21 cellular contexts compared by ENCODE assay signal in the genomic region with DNA sequence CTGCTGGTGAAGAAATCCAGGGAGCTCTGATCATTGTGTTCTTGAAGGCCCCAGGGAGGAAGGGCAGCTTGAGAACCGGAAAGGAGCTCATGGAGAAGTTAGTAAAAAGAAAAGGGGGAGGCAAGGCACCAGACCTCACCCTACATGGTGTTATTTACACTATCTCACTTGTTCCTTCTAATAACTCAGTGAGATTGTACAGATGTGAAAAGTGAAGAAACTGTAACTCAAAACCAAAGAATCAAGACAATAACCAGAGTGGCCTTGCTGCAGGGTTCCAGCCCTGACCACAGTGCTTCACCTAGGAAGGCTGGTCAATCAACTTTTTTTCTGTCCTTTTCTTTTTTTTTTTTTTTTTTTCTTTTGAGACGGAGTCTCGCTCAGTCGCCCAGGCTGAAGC.
DNase-seq lines count a peak whose midpoint lies in the region; ATAC-seq and TF ChIP-seq lines count a peak whose summit lies in the region.
"Had no signal": no experiment of that assay in that cellular context is flagged by ENCODE, and none has a peak within 500 bp of the region (broad histone marks: within the 10 kb centered on the region; RNA-seq: fewer than 3 reads in every experiment).

No MANE protein-coding gene starts in this region.

- no peak for DNase-seq in CD14-positive monocyte (ENCODE audit: low spot score)
- peak; percentile 24 for DNase-seq in NB4 (ENCODE audit: low read depth)
- peak; percentile 17 for DNase-seq in UCSD-AML1 (lab: John Stamatoyannopoulos, UW; ENCODE audit: unreplicated experiment)
- DNase-seq in body of pancreas: no peak
- no peak for DNase-seq in aorta
- no peak for DNase-seq in GM10248 (ENCODE audit: extremely low spot score)
- DNase-seq: AML-193; Caco-2; CD4-positive, alpha-beta memory T cell; GDM1; NCI-H1092; NCI-H1417 treated with DMSO at 0.1 percent for 48 hours; NCI-H1694 treated with DMSO at 0.1 percent for 48 hours; NCI-H2081; NCI-H2227 treated with DMSO at 0.1 percent for 48 hours; NCI-H526 treated with DMSO at 0.1 percent for 48 hours; SHP77 treated with DMSO at 0.1 percent for 48 hours had no signal

- H3K36me3 ChIP-seq in rectal smooth muscle tissue (ENCODE audit: control insufficient read depth, insufficient read depth, low read length): no peaks in the 10 kb centered on the region
- H3K36me3 ChIP-seq in body of pancreas (replicated peaks in 1 of 2; ENCODE audit: insufficient read depth in 1 of 2, low read depth in 2 of 2): no peaks in the 10 kb centered on the region
- H3K36me3 ChIP-seq in aorta (ENCODE audit: control insufficient read depth in 1 of 2, insufficient read depth in 2 of 2, low read length in 1 of 2): no peaks in the 10 kb centered on the region
- H3K36me3 ChIP-seq: BLaER1 treated with 17β-estradiol and CSF1 and Interleukin-3, amounts not matched to agents 10 nM and 100 nM had no signal

- no peak overlapping the region for H3K9ac ChIP-seq in rectal smooth muscle tissue (ENCODE audit: low read length)
- H3K9ac ChIP-seq: BLaER1 treated with 17β-estradiol and CSF1 and Interleukin-3, amounts not matched to agents 10 nM and 100 nM had no signal

- H3K4me1 ChIP-seq in rectal smooth muscle tissue (ENCODE audit: control insufficient read depth, insufficient read depth, low read length): peaks cover 14% of the 10 kb centered on the region
- H3K4me1 ChIP-seq in body of pancreas: peaks cover 19% of the 10 kb centered on the region
- H3K4me1 ChIP-seq in aorta (ENCODE audit: control insufficient read depth in 1 of 2, insufficient read depth in 2 of 2, low read length in 2 of 2): no peaks in the 10 kb centered on the region
- H3K4me1 ChIP-seq: Caco-2 had no signal

- no peaks in the 10 kb centered on the region for H3K9me3 Mint-ChIP-seq in CD14-positive monocyte
- H3K9me3 Mint-ChIP-seq: CD4-positive, alpha-beta memory T cell had no signal

- no peak overlapping the region for H3K4me3 Mint-ChIP-seq in CD14-positive monocyte
- H3K4me3 Mint-ChIP-seq: CD4-positive, alpha-beta memory T cell had no signal

- H3K27ac ChIP-seq in rectal smooth muscle tissue (ENCODE audit: low read depth, low read length) (peak overlapping the region; percentile 64), body of pancreas (no peak overlapping the region), aorta (ENCODE audit: low read depth in 1 of 2, low read length in 2 of 2) (no peak overlapping the region)
- H3K27ac ChIP-seq: BLaER1 treated with 17β-estradiol and CSF1 and Interleukin-3, amounts not matched to agents 10 nM and 100 nM had no signal

- intact Hi-C loops in CD14-positive monocyte (cut with micrococcal nuclease): no loop called here
- intact Hi-C loops in body of pancreas (cut with DNase I): no loop called here
- intact Hi-C loops in aorta (cut with DNase I): no loop called here

- TF ChIP-seq CTCF in CD14-positive monocyte (IDR thresholded peaks at IDR 0.05): no peak
- no peak for TF ChIP-seq CTCF in NB4 (IDR thresholded peaks at IDR 0.05; ENCODE audit: low read depth, low read length)
- no peak for TF ChIP-seq CTCF in body of pancreas (IDR thresholded peaks at IDR 0.05)
- TF ChIP-seq CTCF in GM10248 (IDR thresholded peaks at IDR 0.05; ENCODE audit: control extremely low read depth, extremely low read depth, low read depth, missing control alignments): no peak

- H3K4me3 ChIP-seq in NB4 (ENCODE audit: low read depth, low read length) (no peak overlapping the region), rectal smooth muscle tissue (ENCODE audit: low read length) (no peak overlapping the region), body of pancreas (no peak overlapping the region), aorta (ENCODE audit: low read length in 2 of 2) (no peak overlapping the region)
- H3K4me3 ChIP-seq: BLaER1 treated with 17β-estradiol and CSF1 and Interleukin-3, amounts not matched to agents 10 nM and 100 nM had no signal

- TF ChIP-seq POLR2A in NB4 (IDR thresholded peaks at IDR 0.05; ENCODE audit: extremely low read depth, insufficient read length) (no peak), body of pancreas (IDR thresholded peaks at IDR 0.05) (no peak)

- peak overlapping the region in 5 of 7 donors; percentile 48 to 88 (median 54) for H3K27ac Mint-ChIP-seq in CD14-positive monocyte
- H3K27ac Mint-ChIP-seq: CD4-positive, alpha-beta memory T cell had no signal

- no peaks in the 10 kb centered on the region for H3K27me3 Mint-ChIP-seq in CD14-positive monocyte (ENCODE audit: low read depth in 3 of 3)
- H3K27me3 Mint-ChIP-seq: CD4-positive, alpha-beta memory T cell had no signal

- POLR2A ChIA-PET in GM10248 (lab: Yijun Ruan, JAX): no interaction called here

- no peaks in the 10 kb centered on the region for H3K9me3 ChIP-seq in body of pancreas
- no peaks in the 10 kb centered on the region for H3K9me3 ChIP-seq in aorta (ENCODE audit: control insufficient read depth, low read length)
- H3K9me3 ChIP-seq: BLaER1 treated with 17β-estradiol and CSF1 and Interleukin-3, amounts not matched to agents 10 nM and 100 nM; Caco-2 had no signal

- H3K4me1 Mint-ChIP-seq in CD14-positive monocyte: peaks cover 21% of the 10 kb centered on the region
- H3K4me1 Mint-ChIP-seq: CD4-positive, alpha-beta memory T cell had no signal

- 93 to 96% methylated on average over 4 of the region's 4 CpGs for WGBS in body of pancreas, 2 donors
- 89 to 90% methylated on average over 4 of the region's 4 CpGs for WGBS in aorta, 2 donors

- no peaks in the 10 kb centered on the region for H3K27me3 ChIP-seq in rectal smooth muscle tissue (ENCODE audit: control insufficient read depth, insufficient read depth, low read length)
- H3K27me3 ChIP-seq in body of pancreas: no peaks in the 10 kb centered on the region
- no peaks in the 10 kb centered on the region for H3K27me3 ChIP-seq in aorta (ENCODE audit: control insufficient read depth in 1 of 2, insufficient read depth in 2 of 2, low read length in 1 of 2)
- H3K27me3 ChIP-seq: BLaER1 treated with 17β-estradiol and CSF1 and Interleukin-3, amounts not matched to agents 10 nM and 100 nM had no signal

- CTCF ChIA-PET in GM10248 (lab: Yijun Ruan, JAX): interaction anchor here (1.0 kb wide), 1 partner anchor 9 kb away, joined by 3 read pairs; no protein-coding TSS in a partner anchor

- H3K36me3 Mint-ChIP-seq in CD14-positive monocyte: peaks cover 17 to 20% of the 10 kb centered on the region in 2 donors

- ATAC-seq in body of pancreas (no peak), aorta (ENCODE audit: low FRiP score) (no peak)
- ATAC-seq: HepG2, Panc1 had no signal

Comparison
In these comparisons a context has a peak if more than half of its experiments do, and no peak if none do; other contexts are left out.
1. DNase-seq: peak in NB4 (single experiment) and UCSD-AML1 (single experiment); none in CD14-positive monocyte (single experiment), body of pancreas (0 of 4), aorta (0 of 2) and GM10248 (single experiment).